13 cellular contexts compared by ENCODE assay signal in the genomic region with DNA sequence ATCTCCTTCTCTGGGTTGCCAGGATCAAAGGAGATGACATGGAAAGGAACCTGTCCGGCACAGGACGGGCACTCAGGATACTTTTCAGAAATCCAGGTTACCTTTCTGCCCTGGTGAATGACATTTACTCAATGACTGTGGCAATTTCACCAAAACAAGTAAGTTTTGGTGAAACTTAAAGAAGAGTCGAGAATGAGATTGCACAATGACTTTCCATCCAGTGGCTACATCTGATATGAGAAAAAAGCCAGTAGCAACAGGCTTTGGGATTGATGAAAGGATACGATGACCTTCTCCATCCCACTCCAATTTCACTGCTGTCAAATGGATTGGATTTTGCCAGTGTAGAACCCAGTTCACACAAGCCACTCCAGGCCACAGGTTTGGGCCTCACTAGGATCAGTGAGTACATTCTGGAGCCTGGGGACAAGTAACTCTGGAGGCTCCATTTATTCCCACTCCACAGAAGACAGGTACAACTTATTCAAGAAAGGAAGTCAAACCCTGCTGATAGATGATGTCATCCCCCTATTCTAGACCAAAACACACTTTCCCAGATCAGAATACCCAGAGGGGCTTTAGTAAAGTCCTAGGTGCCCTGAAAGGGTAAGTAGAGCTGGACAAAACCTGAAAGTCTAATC.
DNase-seq lines count a peak whose midpoint lies in the region; ATAC-seq and TF ChIP-seq lines count a peak whose summit lies in the region.
"Had no signal": no experiment of that assay in that cellular context is flagged by ENCODE, and none has a peak within 500 bp of the region (broad histone marks: within the 10 kb centered on the region; RNA-seq: fewer than 3 reads in every experiment).

No MANE protein-coding gene starts in this region.

- WGBS in right cardiac atrium, result 90% methylated on average over 4 of the region's 4 CpGs

- H3K27me3 ChIP-seq in Caco-2 (replicated peaks; ENCODE audit: control insufficient read depth, insufficient read depth, low read length) (no peaks in the 10 kb centered on the region), MM.1S (replicated peaks; ENCODE audit: insufficient read depth, low read length) (peaks cover 47% of the 10 kb centered on the region), right cardiac atrium (ENCODE audit: control insufficient read depth, insufficient read depth) (no peaks in the 10 kb centered on the region)
- H3K27me3 ChIP-seq: SJCRH30 had no signal

- H3K27me3 Mint-ChIP-seq in Caco-2 (ENCODE audit: insufficient read depth, unreplicated experiment) (no peaks in the 10 kb centered on the region), progenitor cell of endocrine pancreas (no peaks in the 10 kb centered on the region)
- H3K27me3 Mint-ChIP-seq: activated naive CD4-positive, alpha-beta T cell treated with anti-CD3 and anti-CD28 coated beads, Interleukin-2, amount 10 ng/mL, durations not matched to agents 7 days and 5 days had no signal

- intact Hi-C loops in Caco-2 (cut with micrococcal nuclease; ENCODE audit: unreplicated experiment) (loop anchor here (10.0 kb wide), 1 partner anchor 59 kb away; a partner anchor contains a TSS), right cardiac atrium (cut with DNase I) (loop anchor here in 1 of 4 donors (10.0 kb wide), 1 partner anchor 59 kb away; a partner anchor contains a TSS)

- in situ Hi-C loops in G401 (cut with HindIII; ENCODE audit: low sequenced_read_pairs), result no loop called here

- no peak overlapping the region for H3K9ac ChIP-seq in MM.1S (ENCODE audit: low read length)

- H3K9me2 ChIP-seq in MM.1S (replicated peaks; ENCODE audit: insufficient read depth, low read length), result no peaks in the 10 kb centered on the region

- no peak for ATAC-seq in right cardiac atrium

- H3K79me2 ChIP-seq in MM.1S (ENCODE audit: low read length), result no peaks in the 10 kb centered on the region

- H3K9me3 ChIP-seq in Caco-2 (no peaks in the 10 kb centered on the region), MM.1S (replicated peaks; ENCODE audit: insufficient read depth, low read length) (no peaks in the 10 kb centered on the region), right cardiac atrium (ENCODE audit: control insufficient read depth, low read length) (no peaks in the 10 kb centered on the region)
- H3K9me3 ChIP-seq: SJCRH30 had no signal

- H3K27ac Mint-ChIP-seq in Caco-2 (ENCODE audit: unreplicated experiment) (peak overlapping the region; percentile 42), progenitor cell of endocrine pancreas (peak overlapping the region; percentile 99)
- H3K27ac Mint-ChIP-seq: activated naive CD4-positive, alpha-beta T cell treated with anti-CD3 and anti-CD28 coated beads, Interleukin-2, amount 10 ng/mL, durations not matched to agents 7 days and 5 days had no signal

- TF ChIP-seq CTCF in Caco-2 (IDR thresholded peaks at IDR 0.05; ENCODE audit: insufficient read depth in 1 of 2, low read depth in 1 of 2, low read length in 1 of 2, severe bottlenecking in 1 of 2, unreplicated experiment in 1 of 2) (no peak), MM.1S (IDR thresholded peaks at IDR 0.05; ENCODE audit: low read length) (no peak), progenitor cell of endocrine pancreas (IDR thresholded peaks at IDR 0.05; ENCODE audit: unreplicated experiment) (no peak)

- no peak for DNase-seq in Caco-2
- no peak for DNase-seq in MM.1S
- no peak for DNase-seq in right cardiac atrium
- DNase-seq in progenitor cell of endocrine pancreas (ENCODE audit: low spot score, unreplicated experiment), result no peak
- no peak for DNase-seq in NCI-H128 (lab: John Stamatoyannopoulos, UW; ENCODE audit: unreplicated experiment)
- no peak for DNase-seq in DMS114 treated with DMSO at 0.1 percent for 48 hours (lab: John Stamatoyannopoulos, UW; ENCODE audit: unreplicated experiment)
- DNase-seq in G401 (ENCODE audit: low spot score), result no peak
- DNase-seq in activated gamma-delta T cell treated with Interleukin-2 at 50 U/mL for 16 hours, result no peak
- DNase-seq: activated naive CD4-positive, alpha-beta T cell treated with anti-CD3 and anti-CD28 coated beads, Interleukin-2, amount 10 ng/mL, durations not matched to agents 7 days and 5 days; AML-193; NCI-H69; SJCRH30; stimulated activated CD8-positive, alpha-beta memory T cell treated with anti-CD3 and anti-CD28 coated beads, Interleukin-4, amount 100 ng/mL, for 48 hours had no signal

- H3K4me3 Mint-ChIP-seq in Caco-2 (ENCODE audit: unreplicated experiment) (no peak overlapping the region), progenitor cell of endocrine pancreas (ENCODE audit: low read depth) (no peak overlapping the region)
- H3K4me3 Mint-ChIP-seq: activated naive CD4-positive, alpha-beta T cell treated with anti-CD3 and anti-CD28 coated beads, Interleukin-2, amount 10 ng/mL, durations not matched to agents 7 days and 5 days had no signal

- POLR2A ChIA-PET in Caco-2 (lab: Charles Lee), result no interaction called here

- peaks cover 33% of the 10 kb centered on the region for H3K4me1 Mint-ChIP-seq in Caco-2 (ENCODE audit: low read depth, unreplicated experiment)
- peaks cover 24% of the 10 kb centered on the region for H3K4me1 Mint-ChIP-seq in progenitor cell of endocrine pancreas (ENCODE audit: low read depth)
- H3K4me1 Mint-ChIP-seq: activated naive CD4-positive, alpha-beta T cell treated with anti-CD3 and anti-CD28 coated beads, Interleukin-2, amount 10 ng/mL, durations not matched to agents 7 days and 5 days had no signal

- no peaks in the 10 kb centered on the region for H3K36me3 ChIP-seq in Caco-2 (ENCODE audit: control insufficient read depth, insufficient read depth, low read length)
- no peaks in the 10 kb centered on the region for H3K36me3 ChIP-seq in MM.1S (replicated peaks; ENCODE audit: insufficient read depth, low read length)
- H3K36me3 ChIP-seq: SJCRH30 had no signal

- no peak overlapping the region for H2AFZ ChIP-seq in MM.1S (ENCODE audit: low read length)

- no TSS peak for BruUV-seq in Caco-2 (replicated peaks; lab: Mats Ljungman, UMichigan)

- H3K4me3 ChIP-seq in Caco-2 (ENCODE audit: low read depth, low read length) (no peak overlapping the region), MM.1S (ENCODE audit: low read length) (no peak overlapping the region), right cardiac atrium (ENCODE audit: low read length) (no peak overlapping the region)
- H3K4me3 ChIP-seq: SJCRH30 had no signal

- CTCF ChIA-PET in Caco-2 (lab: Charles Lee), result interaction anchor here (1.2 kb wide), 1 partner anchor 61 kb away, joined by 3 read pairs; no protein-coding TSS in a partner anchor

- H3K4me2 ChIP-seq in MM.1S (ENCODE audit: low read depth, low read length), result peak overlapping the region; percentile 56

- peaks cover 17% of the 10 kb centered on the region for H3F3A ChIP-seq in MM.1S (ENCODE audit: insufficient read depth, low read length)

- H3K9me3 Mint-ChIP-seq in Caco-2 (ENCODE audit: unreplicated experiment), result no peaks in the 10 kb centered on the region
- H3K9me3 Mint-ChIP-seq in progenitor cell of endocrine pancreas (ENCODE audit: low read depth), result no peaks in the 10 kb centered on the region
- H3K9me3 Mint-ChIP-seq: activated naive CD4-positive, alpha-beta T cell treated with anti-CD3 and anti-CD28 coated beads, Interleukin-2, amount 10 ng/mL, durations not matched to agents 7 days and 5 days had no signal

- H3K4me1 ChIP-seq in Caco-2 (peaks cover 44% of the 10 kb centered on the region), MM.1S (ENCODE audit: low read length) (peaks cover 18% of the 10 kb centered on the region), right cardiac atrium (ENCODE audit: control insufficient read depth, insufficient read depth, low read length) (peaks cover 30% of the 10 kb centered on the region)
- H3K4me1 ChIP-seq: SJCRH30 had no signal

- H3K36me3 Mint-ChIP-seq in Caco-2 (ENCODE audit: insufficient read depth, unreplicated experiment), result peaks cover 77% of the 10 kb centered on the region
- H3K36me3 Mint-ChIP-seq in progenitor cell of endocrine pancreas (ENCODE audit: insufficient read depth), result peaks cover 8% of the 10 kb centered on the region
- H3K36me3 Mint-ChIP-seq: activated naive CD4-positive, alpha-beta T cell treated with anti-CD3 and anti-CD28 coated beads, Interleukin-2, amount 10 ng/mL, durations not matched to agents 7 days and 5 days had no signal

- H3K27ac ChIP-seq in MM.1S (ENCODE audit: low read length), result no peak overlapping the region; the same call in 1 of the 2 replicates
- peak overlapping the region; percentile 20 for H3K27ac ChIP-seq in right cardiac atrium (ENCODE audit: low read length)
- H3K27ac ChIP-seq: SJCRH30 had no signal

- no peaks in the 10 kb centered on the region for H4K20me1 ChIP-seq in MM.1S (ENCODE audit: insufficient read depth, low read length)
